1 cellular context compared by ENCODE assay signal in the genomic region with DNA sequence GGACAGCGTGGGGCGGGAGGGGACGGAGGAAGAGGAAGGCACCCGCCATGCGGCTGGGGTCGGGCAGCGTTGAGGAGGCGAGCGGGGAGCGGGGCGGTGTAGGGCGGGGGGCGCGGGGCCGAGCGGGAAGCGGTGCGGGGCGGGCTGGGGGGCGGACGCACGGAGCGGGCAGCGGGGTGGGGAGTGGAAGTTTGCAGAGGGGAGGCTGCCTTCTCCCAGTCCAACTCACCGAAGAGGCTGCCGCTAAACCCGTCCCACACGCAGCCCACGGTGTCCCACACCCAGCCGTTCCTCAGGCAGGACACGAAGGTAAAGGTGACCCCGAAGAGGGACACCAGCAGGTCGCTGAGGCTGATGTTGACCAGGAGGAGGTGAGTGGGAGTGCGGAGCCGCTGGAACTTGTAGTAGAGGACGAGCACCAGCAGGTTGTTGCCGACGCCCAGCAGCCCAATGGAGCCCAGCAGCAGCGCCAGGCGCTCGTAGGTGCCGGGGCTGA.
TF ChIP-seq lines count a peak whose summit lies in the region.

No MANE protein-coding gene starts in this region.

TF ChIP-seq in HepG2, 621 proteins besides CTCF, POLR2A, EP300 and RAD21:
- 0 out of 2 replicates have a peak, but pooled peaks have one; percentile 3 for TF ChIP-seq CCDC6 (CRISPR knock-in tag; IDR thresholded peaks at IDR 0.05)
- TF ChIP-seq, protein P1, sequence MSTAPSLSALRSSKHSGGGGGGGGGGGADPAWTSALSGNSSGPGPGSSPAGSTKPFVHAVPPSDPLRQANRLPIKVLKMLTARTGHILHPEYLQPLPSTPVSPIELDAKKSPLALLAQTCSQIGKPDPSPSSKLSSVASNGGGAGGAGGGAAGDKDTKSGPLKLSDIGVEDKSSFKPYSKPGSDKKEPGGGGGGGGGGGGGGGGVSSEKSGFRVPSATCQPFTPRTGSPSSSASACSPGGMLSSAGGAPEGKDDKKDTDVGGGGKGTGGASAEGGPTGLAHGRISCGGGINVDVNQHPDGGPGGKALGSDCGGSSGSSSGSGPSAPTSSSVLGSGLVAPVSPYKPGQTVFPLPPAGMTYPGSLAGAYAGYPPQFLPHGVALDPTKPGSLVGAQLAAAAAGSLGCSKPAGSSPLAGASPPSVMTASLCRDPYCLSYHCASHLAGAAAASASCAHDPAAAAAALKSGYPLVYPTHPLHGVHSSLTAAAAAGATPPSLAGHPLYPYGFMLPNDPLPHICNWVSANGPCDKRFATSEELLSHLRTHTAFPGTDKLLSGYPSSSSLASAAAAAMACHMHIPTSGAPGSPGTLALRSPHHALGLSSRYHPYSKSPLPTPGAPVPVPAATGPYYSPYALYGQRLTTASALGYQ (CRISPR knock-in tag; IDR thresholded peaks at IDR 0.05): no peak
- TF ChIP-seq RARA (CRISPR knock-in tag; IDR thresholded peaks at IDR 0.05): 0 out of 2 replicates have a peak, but pooled peaks have one; percentile 3
- no peak for TF ChIP-seq KDM2A (CRISPR knock-in tag; IDR thresholded peaks at IDR 0.05; ENCODE audit: borderline replicate concordance, low read depth)
- TF ChIP-seq, protein P2, sequence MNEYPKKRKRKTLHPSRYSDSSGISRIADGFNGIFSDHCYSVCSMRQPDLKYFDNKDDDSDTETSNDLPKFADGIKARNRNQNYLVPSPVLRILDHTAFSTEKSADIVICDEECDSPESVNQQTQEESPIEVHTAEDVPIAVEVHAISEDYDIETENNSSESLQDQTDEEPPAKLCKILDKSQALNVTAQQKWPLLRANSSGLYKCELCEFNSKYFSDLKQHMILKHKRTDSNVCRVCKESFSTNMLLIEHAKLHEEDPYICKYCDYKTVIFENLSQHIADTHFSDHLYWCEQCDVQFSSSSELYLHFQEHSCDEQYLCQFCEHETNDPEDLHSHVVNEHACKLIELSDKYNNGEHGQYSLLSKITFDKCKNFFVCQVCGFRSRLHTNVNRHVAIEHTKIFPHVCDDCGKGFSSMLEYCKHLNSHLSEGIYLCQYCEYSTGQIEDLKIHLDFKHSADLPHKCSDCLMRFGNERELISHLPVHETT (CRISPR knock-in tag; conservative IDR thresholded peaks at IDR 0.05): 0 out of 2 replicates have a peak, but pooled peaks have one; percentile 14
- peak; percentile 32; the same call in 1 of the 2 replicates for TF ChIP-seq PHF8 (CRISPR knock-in tag; IDR thresholded peaks at IDR 0.05)
- TF ChIP-seq ZNF605 (CRISPR knock-in tag; IDR thresholded peaks at IDR 0.05): no peak
- TF ChIP-seq, protein P3, sequence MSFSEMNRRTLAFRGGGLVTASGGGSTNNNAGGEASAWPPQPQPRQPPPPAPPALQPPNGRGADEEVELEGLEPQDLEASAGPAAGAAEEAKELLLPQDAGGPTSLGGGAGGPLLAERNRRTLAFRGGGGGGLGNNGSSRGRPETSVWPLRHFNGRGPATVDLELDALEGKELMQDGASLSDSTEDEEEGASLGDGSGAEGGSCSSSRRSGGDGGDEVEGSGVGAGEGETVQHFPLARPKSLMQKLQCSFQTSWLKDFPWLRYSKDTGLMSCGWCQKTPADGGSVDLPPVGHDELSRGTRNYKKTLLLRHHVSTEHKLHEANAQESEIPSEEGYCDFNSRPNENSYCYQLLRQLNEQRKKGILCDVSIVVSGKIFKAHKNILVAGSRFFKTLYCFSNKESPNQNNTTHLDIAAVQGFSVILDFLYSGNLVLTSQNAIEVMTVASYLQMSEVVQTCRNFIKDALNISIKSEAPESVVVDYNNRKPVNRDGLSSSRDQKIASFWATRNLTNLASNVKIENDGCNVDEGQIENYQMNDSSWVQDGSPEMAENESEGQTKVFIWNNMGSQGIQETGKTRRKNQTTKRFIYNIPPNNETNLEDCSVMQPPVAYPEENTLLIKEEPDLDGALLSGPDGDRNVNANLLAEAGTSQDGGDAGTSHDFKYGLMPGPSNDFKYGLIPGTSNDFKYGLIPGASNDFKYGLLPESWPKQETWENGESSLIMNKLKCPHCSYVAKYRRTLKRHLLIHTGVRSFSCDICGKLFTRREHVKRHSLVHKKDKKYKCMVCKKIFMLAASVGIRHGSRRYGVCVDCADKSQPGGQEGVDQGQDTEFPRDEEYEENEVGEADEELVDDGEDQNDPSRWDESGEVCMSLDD (CRISPR knock-in tag; IDR thresholded peaks at IDR 0.05; ENCODE audit: borderline replicate concordance): peak; percentile 11; the same call in 1 of the 2 replicates
- TF ChIP-seq AGO2 (optimal IDR thresholded peaks at IDR 0.05; ENCODE audit: low read depth, low read length): peak; percentile 67
- TF ChIP-seq EEA1 (CRISPR knock-in tag; IDR thresholded peaks at IDR 0.05; ENCODE audit: borderline replicate concordance): no peak
- TF ChIP-seq, protein P4, sequence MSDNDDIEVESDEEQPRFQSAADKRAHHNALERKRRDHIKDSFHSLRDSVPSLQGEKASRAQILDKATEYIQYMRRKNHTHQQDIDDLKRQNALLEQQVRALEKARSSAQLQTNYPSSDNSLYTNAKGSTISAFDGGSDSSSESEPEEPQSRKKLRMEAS (IDR thresholded peaks at IDR 0.05): peak; percentile 45; the same call in 1 of the 2 replicates
- peak; percentile 44 for TF ChIP-seq ASH2L (IDR thresholded peaks at IDR 0.05; ENCODE audit: insufficient read length, low read depth, low read length)
- 0 out of 2 replicates have a peak, but pooled peaks have one; percentile 14 for TF ChIP-seq SALL1 (CRISPR knock-in tag; IDR thresholded peaks at IDR 0.05)
- TF ChIP-seq ZIK1 (CRISPR knock-in tag; IDR thresholded peaks at IDR 0.05; ENCODE audit: borderline replicate concordance, low read depth): 0 out of 2 replicates have a peak, but pooled peaks have one; percentile 13
- TF ChIP-seq ZFP37 (CRISPR knock-in tag; IDR thresholded peaks at IDR 0.05; ENCODE audit: borderline replicate concordance): no peak
- 0 out of 4 replicates have a peak, but pooled peaks of 1 of the 2 experiments have one; percentile 5 for TF ChIP-seq KLF16 (CRISPR knock-in tag; IDR thresholded peaks at IDR 0.05)
- TF ChIP-seq ZNF768 (CRISPR knock-in tag; IDR thresholded peaks at IDR 0.05): 0 out of 2 replicates have a peak, but pooled peaks have one; percentile 10
- TF ChIP-seq ZBTB7B (CRISPR knock-in tag; IDR thresholded peaks at IDR 0.05): peak; percentile 41; the same call in 1 of the 2 replicates
- 0 out of 2 replicates have a peak, but pooled peaks have one; percentile 7 for TF ChIP-seq FOSL2 (CRISPR knock-in tag; IDR thresholded peaks at IDR 0.05)
- TF ChIP-seq, protein P5, sequence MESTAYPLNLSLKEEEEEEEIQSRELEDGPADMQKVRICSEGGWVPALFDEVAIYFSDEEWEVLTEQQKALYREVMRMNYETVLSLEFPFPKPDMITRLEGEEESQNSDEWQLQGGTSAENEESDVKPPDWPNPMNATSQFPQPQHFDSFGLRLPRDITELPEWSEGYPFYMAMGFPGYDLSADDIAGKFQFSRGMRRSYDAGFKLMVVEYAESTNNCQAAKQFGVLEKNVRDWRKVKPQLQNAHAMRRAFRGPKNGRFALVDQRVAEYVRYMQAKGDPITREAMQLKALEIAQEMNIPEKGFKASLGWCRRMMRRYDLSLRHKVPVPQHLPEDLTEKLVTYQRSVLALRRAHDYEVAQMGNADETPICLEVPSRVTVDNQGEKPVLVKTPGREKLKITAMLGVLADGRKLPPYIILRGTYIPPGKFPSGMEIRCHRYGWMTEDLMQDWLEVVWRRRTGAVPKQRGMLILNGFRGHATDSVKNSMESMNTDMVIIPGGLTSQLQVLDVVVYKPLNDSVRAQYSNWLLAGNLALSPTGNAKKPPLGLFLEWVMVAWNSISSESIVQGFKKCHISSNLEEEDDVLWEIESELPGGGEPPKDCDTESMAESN (CRISPR knock-in tag; conservative IDR thresholded peaks at IDR 0.05): peak; percentile 78; the same call in 1 of the 2 replicates
- 0 out of 2 replicates have a peak, but pooled peaks have one; percentile 19 for TF ChIP-seq ZNF549 (CRISPR knock-in tag; IDR thresholded peaks at IDR 0.05)
- TF ChIP-seq ATF7-NPFF (CRISPR knock-in tag; IDR thresholded peaks at IDR 0.05; ENCODE audit: low read depth): 0 out of 2 replicates have a peak, but pooled peaks have one; percentile 17
- TF ChIP-seq ZKSCAN5 (CRISPR knock-in tag; IDR thresholded peaks at IDR 0.05): peak; percentile 73; the same call in 1 of the 2 replicates
- no peak for TF ChIP-seq MAFF (IDR thresholded peaks at IDR 0.05; ENCODE audit: low read depth, low read length)
- TF ChIP-seq, protein P6, sequence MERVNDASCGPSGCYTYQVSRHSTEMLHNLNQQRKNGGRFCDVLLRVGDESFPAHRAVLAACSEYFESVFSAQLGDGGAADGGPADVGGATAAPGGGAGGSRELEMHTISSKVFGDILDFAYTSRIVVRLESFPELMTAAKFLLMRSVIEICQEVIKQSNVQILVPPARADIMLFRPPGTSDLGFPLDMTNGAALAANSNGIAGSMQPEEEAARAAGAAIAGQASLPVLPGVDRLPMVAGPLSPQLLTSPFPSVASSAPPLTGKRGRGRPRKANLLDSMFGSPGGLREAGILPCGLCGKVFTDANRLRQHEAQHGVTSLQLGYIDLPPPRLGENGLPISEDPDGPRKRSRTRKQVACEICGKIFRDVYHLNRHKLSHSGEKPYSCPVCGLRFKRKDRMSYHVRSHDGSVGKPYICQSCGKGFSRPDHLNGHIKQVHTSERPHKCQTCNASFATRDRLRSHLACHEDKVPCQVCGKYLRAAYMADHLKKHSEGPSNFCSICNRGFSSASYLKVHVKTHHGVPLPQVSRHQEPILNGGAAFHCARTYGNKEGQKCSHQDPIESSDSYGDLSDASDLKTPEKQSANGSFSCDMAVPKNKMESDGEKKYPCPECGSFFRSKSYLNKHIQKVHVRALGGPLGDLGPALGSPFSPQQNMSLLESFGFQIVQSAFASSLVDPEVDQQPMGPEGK (CRISPR knock-in tag; IDR thresholded peaks at IDR 0.05): peak; percentile 58
- no peak for TF ChIP-seq CEBPG (CRISPR knock-in tag; IDR thresholded peaks at IDR 0.05)
- TF ChIP-seq ESRRA (CRISPR knock-in tag; IDR thresholded peaks at IDR 0.05; ENCODE audit: low read depth): no peak
